In genomic region chr3:157763644-157764043, GRCh38 we compare ENCODE assay signal across 1 cellular context.
A peak's percentile ranks its signal among the peaks of the same experiment; 100 is the strongest.
TF ChIP-seq lines count a peak whose summit lies in the region.

No MANE protein-coding gene starts in this region.

TF ChIP-seq in HEK293, 187 proteins besides CTCF, POLR2A, EP300 and RAD21 (continued from another document):
- peak; percentile 78 for TF ChIP-seq ZNF10 (tag by site-specific recombination; IDR thresholded peaks at IDR 0.05)
